2 cellular contexts compared by ENCODE assay signal in the genomic region with DNA sequence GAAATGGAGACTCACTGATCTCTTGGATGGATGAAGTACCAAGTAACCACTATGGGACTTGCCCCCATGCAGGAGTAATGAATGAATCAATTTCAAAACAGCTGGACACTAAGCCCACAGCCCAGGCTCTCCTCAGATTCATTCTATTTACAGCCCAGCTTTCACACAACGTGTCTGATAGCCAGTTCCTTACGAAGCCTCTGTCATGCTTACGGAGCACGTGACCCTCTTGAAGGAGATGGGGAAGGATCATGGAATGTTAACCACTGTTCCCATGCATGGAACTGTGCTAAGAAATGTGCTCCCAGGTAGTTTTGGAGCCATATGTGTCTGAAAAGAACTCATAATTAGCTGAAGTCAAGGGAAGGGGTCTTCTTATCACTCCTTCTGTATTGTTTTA.
TF ChIP-seq lines count a peak whose summit lies in the region.

No MANE protein-coding gene starts in this region.

TF ChIP-seq in GM23338, 12 proteins besides CTCF, POLR2A, EP300 and RAD21:
- no peak for TF ChIP-seq STAT1 (IDR thresholded peaks at IDR 0.05; ENCODE audit: unreplicated experiment)

TF ChIP-seq in K562, 482 proteins besides CTCF, POLR2A, EP300 and RAD21:
- TF ChIP-seq MXI1 (IDR thresholded peaks at IDR 0.05; ENCODE audit: low read depth, low read length) (no peak), L3MBTL2 (IDR thresholded peaks at IDR 0.05) (0 out of 2 replicates have a peak, but pooled peaks have one; percentile 12), USF2 (CRISPR knock-in tag; IDR thresholded peaks at IDR 0.05) (peak; percentile 49)
- TF ChIP-seq, protein P1, sequence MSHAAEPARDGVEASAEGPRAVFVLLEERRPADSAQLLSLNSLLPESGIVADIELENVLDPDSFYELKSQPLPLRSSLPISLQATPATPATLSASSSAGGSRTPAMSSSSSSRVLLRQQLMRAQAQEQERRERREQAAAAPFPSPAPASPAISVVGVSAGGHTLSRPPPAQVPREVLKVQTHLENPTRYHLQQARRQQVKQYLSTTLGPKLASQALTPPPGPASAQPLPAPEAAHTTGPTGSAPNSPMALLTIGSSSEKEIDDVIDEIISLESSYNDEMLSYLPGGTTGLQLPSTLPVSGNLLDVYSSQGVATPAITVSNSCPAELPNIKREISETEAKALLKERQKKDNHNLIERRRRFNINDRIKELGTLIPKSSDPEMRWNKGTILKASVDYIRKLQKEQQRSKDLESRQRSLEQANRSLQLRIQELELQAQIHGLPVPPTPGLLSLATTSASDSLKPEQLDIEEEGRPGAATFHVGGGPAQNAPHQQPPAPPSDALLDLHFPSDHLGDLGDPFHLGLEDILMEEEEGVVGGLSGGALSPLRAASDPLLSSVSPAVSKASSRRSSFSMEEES (CRISPR knock-in tag; IDR thresholded peaks at IDR 0.05): peak; percentile 77
